Comparison of ENCODE assay signal across 8 cellular contexts in genomic region chr1:207910678-207911354, GRCh38. TPM values are rescaled to one million over a fixed set of nuclear protein-coding genes. Genes with fewer than 3 reads are reported as not detected.
DNase-seq lines count a peak whose midpoint lies in the region; ATAC-seq, FAIRE-seq and TF ChIP-seq lines count a peak whose summit lies in the region.

CD34 (minus strand) TSS chr1:207911125; CDS start chr1:207911080, 45 bp downstream.

- H3K4me1 ChIP-seq in neural progenitor cell = peaks cover 12% of the 10 kb centered on the region

- H3K36me3 ChIP-seq in WERI-Rb-1 (no peaks in the 10 kb centered on the region), neural progenitor cell (no peaks in the 10 kb centered on the region)

- H3K27ac Mint-ChIP-seq in neural progenitor cell = no peak within 1 kb of the TSS

- peaks cover 29% of the 10 kb centered on the region for H3K27me3 Mint-ChIP-seq in neural progenitor cell (ENCODE audit: insufficient read depth, low read depth)

- no peak within 1 kb of the TSS for H3K27ac ChIP-seq in WERI-Rb-1
- no peak within 1 kb of the TSS for H3K27ac ChIP-seq in neural progenitor cell

- ATAC-seq in HG02970 (IDR thresholded peaks at IDR 0.05; ENCODE audit: low FRiP score, unreplicated experiment) = no peak
- no peak for ATAC-seq in GM19328 (IDR thresholded peaks at IDR 0.05; ENCODE audit: unreplicated experiment)
- ATAC-seq in GM18861 (IDR thresholded peaks at IDR 0.05; ENCODE audit: unreplicated experiment) = no peak

- TF ChIP-seq POLR2A in GM12891 (IDR thresholded peaks at IDR 0.05; ENCODE audit: low read depth, low read length) = no peak

- H3K36me3 Mint-ChIP-seq in neural progenitor cell = no peaks in the 10 kb centered on the region

- H3K4me2 ChIP-seq in neural progenitor cell = peak within 1 kb of the TSS; percentile 88

- peaks cover 13% of the 10 kb centered on the region for H3K4me1 Mint-ChIP-seq in neural progenitor cell

- DNase-seq in GM12891 (ENCODE audit: insufficient read length, low spot score) (peak; percentile 28), WERI-Rb-1 (peak; percentile 74), fibroblast of mammary gland (ENCODE audit: low read depth) (no peak), neural progenitor cell (ENCODE audit: low spot score) (peak; percentile 71), GOT3 (lab: John Stamatoyannopoulos, UW) (no peak)

- peak within 1 kb of the TSS; percentile 37 for H3K4me3 ChIP-seq in WERI-Rb-1 (ENCODE audit: low read depth, low read length)
- H3K4me3 ChIP-seq in fibroblast of mammary gland (ENCODE audit: control insufficient read depth, low read depth, low read length) = peak within 1 kb of the TSS; percentile 17
- peak within 1 kb of the TSS; percentile 48 for H3K4me3 ChIP-seq in neural progenitor cell

- H3K4me3 Mint-ChIP-seq in neural progenitor cell = peak within 1 kb of the TSS; percentile 74

- H2AFZ ChIP-seq in neural progenitor cell (replicated peaks) = peak within 1 kb of the TSS; percentile 80

- no peak for FAIRE-seq in GM12891 (lab: Jason Lieb, UNC)

- no peaks in the 10 kb centered on the region for H3K79me2 ChIP-seq in neural progenitor cell (ENCODE audit: low read depth)

- no peaks in the 10 kb centered on the region for H4K20me1 ChIP-seq in neural progenitor cell (ENCODE audit: low read depth)

- H3F3A ChIP-seq in neural progenitor cell (ENCODE audit: low read depth) = no peaks in the 10 kb centered on the region

- no peak within 1 kb of the TSS for H3K9ac ChIP-seq in neural progenitor cell

- H3K27me3 ChIP-seq in WERI-Rb-1 (ENCODE audit: insufficient read depth, low read depth, severe bottlenecking) = no peaks in the 10 kb centered on the region
- peaks cover 59% of the 10 kb centered on the region for H3K27me3 ChIP-seq in neural progenitor cell

- no peak for TF ChIP-seq CTCF in WERI-Rb-1 (IDR thresholded peaks at IDR 0.05; ENCODE audit: low read depth, low read length)
- no peak for TF ChIP-seq CTCF in fibroblast of mammary gland (conservative IDR thresholded peaks at IDR 0.05; ENCODE audit: control insufficient read depth, insufficient read depth, low read depth, low read length)
- TF ChIP-seq CTCF in neural progenitor cell (IDR thresholded peaks at IDR 0.05) = no peak

- H3K9me3 ChIP-seq in WERI-Rb-1 (ENCODE audit: severe bottlenecking) (no peaks in the 10 kb centered on the region), neural progenitor cell (ENCODE audit: low read depth) (no peaks in the 10 kb centered on the region)

- H3K9me3 Mint-ChIP-seq in neural progenitor cell = peaks cover 2% of the 10 kb centered on the region

TF ChIP-seq in GM12891, 5 proteins besides CTCF, POLR2A, EP300 and RAD21:
- no peak for TF ChIP-seq PAX5 (IDR thresholded peaks at IDR 0.05; ENCODE audit: insufficient read depth, low read length, severe bottlenecking)
- no peak for TF ChIP-seq TAF1 (IDR thresholded peaks at IDR 0.05; ENCODE audit: low read depth, low read length)
- TF ChIP-seq POLR2AphosphoS5 (IDR thresholded peaks at IDR 0.05; ENCODE audit: low read depth, low read length) = no peak
- TF ChIP-seq POU2F2 (IDR thresholded peaks at IDR 0.05; ENCODE audit: low read depth, low read length) = no peak
- TF ChIP-seq SPI1 (IDR thresholded peaks at IDR 0.05; ENCODE audit: low read depth, low read length) = no peak

RNA-seq across cellular contexts. Expression of gene CD34, which starts in this region (rescaled TPM):
- not detected for polyA plus RNA-seq in GM12891 (2012; ENCODE audit: low read depth, missing spikeins)
- 0.12 and 0.43 TPM in 2 replicates for total RNA-seq in neural progenitor cell (ENCODE audit: low replicate concordance)

Comparison
In these comparisons a context has a peak if more than half of its experiments do, and no peak if none do; other contexts are left out.
1. Peak in DNase-seq, H3K4me3 ChIP-seq and H3K4me2 ChIP-seq in neural progenitor cell; RNA of the gene not detected or under 1 TPM.
2. DNase-seq: peak in GM12891 (single experiment) and WERI-Rb-1 (single experiment); none in fibroblast of mammary gland (single experiment) and GOT3 (single experiment).
3. Peak in every context shown above with its lines, with median percentiles within 50 percentile points of each other: H3K4me3 ChIP-seq.